In genomic region chr13:72458701-72459100, GRCh38 we compare ENCODE assay signal across 15 cellular contexts.
DNase-seq lines count a peak whose midpoint lies in the region; ATAC-seq, FAIRE-seq and TF ChIP-seq lines count a peak whose summit lies in the region.
"Had no signal": no experiment of that assay in that cellular context is flagged by ENCODE, and none has a peak within 500 bp of the region (broad histone marks: within the 10 kb centered on the region; RNA-seq: fewer than 3 reads in every experiment).

No MANE protein-coding gene starts in this region.

- H3K4me1 Mint-ChIP-seq in Calu3 (ENCODE audit: low read depth, unreplicated experiment), result no peaks in the 10 kb centered on the region

- no peaks in the 10 kb centered on the region for H3K9me3 ChIP-seq in lower lobe of right lung
- no peaks in the 10 kb centered on the region for H3K9me3 ChIP-seq in upper lobe of left lung
- H3K9me3 ChIP-seq: uterus had no signal

- H3K4me3 Mint-ChIP-seq in Calu3 (ENCODE audit: low read depth, unreplicated experiment), result no peak overlapping the region
- H3K4me3 Mint-ChIP-seq: activated T-cell treated with anti-CD3 and anti-CD28 coated beads, Interleukin-2, amount 50 U/mL, for 72 hours had no signal

- no peak for TF ChIP-seq POLR2A in upper lobe of left lung (IDR thresholded peaks at IDR 0.05)

- CTCF ChIA-PET in Calu3 (lab: Charles Lee), result no interaction called here

- TF ChIP-seq CTCF in Calu3 (IDR thresholded peaks at IDR 0.05; ENCODE audit: unreplicated experiment) (no peak), fibroblast of villous mesenchyme (IDR thresholded peaks at IDR 0.05; ENCODE audit: insufficient read depth, low read depth, low read length) (no peak), lower lobe of right lung (IDR thresholded peaks at IDR 0.05) (no peak), upper lobe of left lung (IDR thresholded peaks at IDR 0.05) (no peak)

- 18 to 21% methylated on average over 1 of the region's 1 CpG for WGBS in upper lobe of left lung, 2 donors

- no peak for ATAC-seq in lower lobe of right lung
- no peak for ATAC-seq in upper lobe of left lung (ENCODE audit: low FRiP score in 2 of 2)
- ATAC-seq: activated T-cell treated with anti-CD3 and anti-CD28 coated beads, Interleukin-2, amount 50 U/mL, for 72 hours had no signal

- H3K36me3 ChIP-seq in H7 (replicated peaks; ENCODE audit: control insufficient read depth, insufficient read depth, low read length) (no peaks in the 10 kb centered on the region), lower lobe of right lung (no peaks in the 10 kb centered on the region), upper lobe of left lung (no peaks in the 10 kb centered on the region)
- H3K36me3 ChIP-seq: uterus had no signal

- no peaks in the 10 kb centered on the region for H3K36me3 Mint-ChIP-seq in Calu3 (ENCODE audit: insufficient read depth, unreplicated experiment)

- H3K4me3 ChIP-seq in H7 (ENCODE audit: insufficient read depth, low read depth, low read length) (no peak overlapping the region), fibroblast of villous mesenchyme (ENCODE audit: low read depth, low read length) (no peak overlapping the region), lower lobe of right lung (no peak overlapping the region), upper lobe of left lung (no peak overlapping the region)
- H3K4me3 ChIP-seq: uterus had no signal

- peak; percentile 1 for DNase-seq in Calu3
- DNase-seq in H7, result peak; percentile 1
- DNase-seq in RCC 7860 (ENCODE audit: low spot score), result peak; percentile 53
- DNase-seq in fibroblast of villous mesenchyme (ENCODE audit: low read depth), result peak; percentile 10
- no peak for DNase-seq in lower lobe of right lung
- DNase-seq in upper lobe of left lung, result no peak
- no peak for DNase-seq in activated T-cell treated with anti-CD3 and anti-CD28 coated beads for 4 hours
- DNase-seq in activated CD8-positive, alpha-beta memory T cell treated with anti-CD3 and anti-CD28 coated beads for 24 hours, result no peak
- DNase-seq: activated T-cell treated with anti-CD3 and anti-CD28 coated beads, Interleukin-2, amount 50 U/mL, for 72 hours; DMS53; NCI-H1092 treated with DMSO at 0.1 percent for 48 hours; NCI-H82; occipital lobe; uterus had no signal

- H3K27me3 Mint-ChIP-seq in Calu3 (ENCODE audit: unreplicated experiment), result no peaks in the 10 kb centered on the region

- H3K4me1 ChIP-seq in lower lobe of right lung (no peaks in the 10 kb centered on the region), upper lobe of left lung (no peaks in the 10 kb centered on the region)
- H3K4me1 ChIP-seq: uterus had no signal

- H3K27ac Mint-ChIP-seq in Calu3 (ENCODE audit: unreplicated experiment), result no peak overlapping the region
- H3K27ac Mint-ChIP-seq: activated T-cell treated with anti-CD3 and anti-CD28 coated beads, Interleukin-2, amount 50 U/mL, for 72 hours had no signal

- TF ChIP-seq EP300 in upper lobe of left lung (IDR thresholded peaks at IDR 0.05), result no peak

- no TSS peak for BruUV-seq in Calu3 (replicated peaks; lab: Mats Ljungman, UMichigan)

- FAIRE-seq in RCC 7860 (lab: Jason Lieb, UNC), result peak; percentile 79
- FAIRE-seq: HTR-8/SVneo had no signal

- H3K27ac ChIP-seq in lower lobe of right lung (no peak overlapping the region), upper lobe of left lung (no peak overlapping the region)
- H3K27ac ChIP-seq: uterus had no signal

- intact Hi-C loops in Calu3 (cut with micrococcal nuclease; ENCODE audit: unreplicated experiment), result no loop called here
- intact Hi-C loops in lower lobe of right lung (cut with DNase I), result no loop called here

- no peaks in the 10 kb centered on the region; the same call in 1 of the 2 replicates for H3K27me3 ChIP-seq in H7 (ENCODE audit: control insufficient read depth, insufficient read depth, low read length)
- no peaks in the 10 kb centered on the region for H3K27me3 ChIP-seq in lower lobe of right lung (ENCODE audit: low read depth)
- H3K27me3 ChIP-seq in upper lobe of left lung, result no peaks in the 10 kb centered on the region
- H3K27me3 ChIP-seq: uterus had no signal

- peaks cover 2% of the 10 kb centered on the region for H3K9me3 Mint-ChIP-seq in Calu3 (ENCODE audit: low read depth, unreplicated experiment)

Comparison
In these comparisons a context has a peak if more than half of its experiments do, and no peak if none do; other contexts are left out.
1. DNase-seq: peak in Calu3 (single experiment), H7 (single experiment), RCC 7860 (single experiment) and fibroblast of villous mesenchyme (single experiment); none in lower lobe of right lung (single experiment), upper lobe of left lung (0 of 2), activated T-cell treated with anti-CD3 and anti-CD28 coated beads for 4 hours (single experiment) and activated CD8-positive, alpha-beta memory T cell treated with anti-CD3 and anti-CD28 coated beads for 24 hours (single experiment).